ENCODE assay signal across 1 cellular context in genomic region chr4:67608047-67608446, GRCh38.
TF ChIP-seq lines count a peak whose summit lies in the region.

No MANE protein-coding gene starts in this region.

TF ChIP-seq in GM12878, 131 proteins besides CTCF, POLR2A, EP300 and RAD21 (continued from another document):
- TF ChIP-seq ETV6 (conservative IDR thresholded peaks at IDR 0.05 in 1 of 2, IDR thresholded peaks at IDR 0.05 in 1 of 2; ENCODE audit: borderline replicate concordance in 1 of 2, low read depth in 1 of 2) = no peak
- TF ChIP-seq, protein P1, sequence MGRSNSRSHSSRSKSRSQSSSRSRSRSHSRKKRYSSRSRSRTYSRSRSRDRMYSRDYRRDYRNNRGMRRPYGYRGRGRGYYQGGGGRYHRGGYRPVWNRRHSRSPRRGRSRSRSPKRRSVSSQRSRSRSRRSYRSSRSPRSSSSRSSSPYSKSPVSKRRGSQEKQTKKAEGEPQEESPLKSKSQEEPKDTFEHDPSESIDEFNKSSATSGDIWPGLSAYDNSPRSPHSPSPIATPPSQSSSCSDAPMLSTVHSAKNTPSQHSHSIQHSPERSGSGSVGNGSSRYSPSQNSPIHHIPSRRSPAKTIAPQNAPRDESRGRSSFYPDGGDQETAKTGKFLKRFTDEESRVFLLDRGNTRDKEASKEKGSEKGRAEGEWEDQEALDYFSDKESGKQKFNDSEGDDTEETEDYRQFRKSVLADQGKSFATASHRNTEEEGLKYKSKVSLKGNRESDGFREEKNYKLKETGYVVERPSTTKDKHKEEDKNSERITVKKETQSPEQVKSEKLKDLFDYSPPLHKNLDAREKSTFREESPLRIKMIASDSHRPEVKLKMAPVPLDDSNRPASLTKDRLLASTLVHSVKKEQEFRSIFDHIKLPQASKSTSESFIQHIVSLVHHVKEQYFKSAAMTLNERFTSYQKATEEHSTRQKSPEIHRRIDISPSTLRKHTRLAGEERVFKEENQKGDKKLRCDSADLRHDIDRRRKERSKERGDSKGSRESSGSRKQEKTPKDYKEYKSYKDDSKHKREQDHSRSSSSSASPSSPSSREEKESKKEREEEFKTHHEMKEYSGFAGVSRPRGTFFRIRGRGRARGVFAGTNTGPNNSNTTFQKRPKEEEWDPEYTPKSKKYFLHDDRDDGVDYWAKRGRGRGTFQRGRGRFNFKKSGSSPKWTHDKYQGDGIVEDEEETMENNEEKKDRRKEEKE (IDR thresholded peaks at IDR 0.05) = no peak
- TF ChIP-seq RELB (IDR thresholded peaks at IDR 0.05; ENCODE audit: low read depth) = no peak
- no peak for TF ChIP-seq SIN3A (IDR thresholded peaks at IDR 0.05; ENCODE audit: low read depth, low read length)
- TF ChIP-seq, protein P2, sequence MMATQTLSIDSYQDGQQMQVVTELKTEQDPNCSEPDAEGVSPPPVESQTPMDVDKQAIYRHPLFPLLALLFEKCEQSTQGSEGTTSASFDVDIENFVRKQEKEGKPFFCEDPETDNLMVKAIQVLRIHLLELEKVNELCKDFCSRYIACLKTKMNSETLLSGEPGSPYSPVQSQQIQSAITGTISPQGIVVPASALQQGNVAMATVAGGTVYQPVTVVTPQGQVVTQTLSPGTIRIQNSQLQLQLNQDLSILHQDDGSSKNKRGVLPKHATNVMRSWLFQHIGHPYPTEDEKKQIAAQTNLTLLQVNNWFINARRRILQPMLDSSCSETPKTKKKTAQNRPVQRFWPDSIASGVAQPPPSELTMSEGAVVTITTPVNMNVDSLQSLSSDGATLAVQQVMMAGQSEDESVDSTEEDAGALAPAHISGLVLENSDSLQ (IDR thresholded peaks at IDR 0.05) = no peak
- no peak for TF ChIP-seq POLR2AphosphoS2 (IDR thresholded peaks at IDR 0.05; ENCODE audit: low read depth, low read length)
- no peak for TF ChIP-seq CEBPB (IDR thresholded peaks at IDR 0.05; ENCODE audit: borderline replicate concordance in 1 of 2, low read depth in 2 of 2, low read length in 2 of 2)
